ENCODE assay signal across 9 cellular contexts in genomic region chr1:2643414-2644077, GRCh38. TPM values are rescaled to one million over a fixed set of nuclear protein-coding genes. Genes with fewer than 3 reads are reported as not detected.
DNase-seq lines count a peak whose midpoint lies in the region; ATAC-seq and TF ChIP-seq lines count a peak whose summit lies in the region.
"Had no signal": no experiment of that assay in that cellular context is flagged by ENCODE, and none has a peak within 500 bp of the region (broad histone marks: within the 10 kb centered on the region; RNA-seq: fewer than 3 reads in every experiment).

No MANE protein-coding gene starts in this region.

- TF ChIP-seq CTCF in WTC11 (IDR thresholded peaks at IDR 0.05) (no peak), spleen (IDR thresholded peaks at IDR 0.05 in 8 of 11, conservative IDR thresholded peaks at IDR 0.05 in 3 of 11) (no peak)

- peaks cover 14% of the 10 kb centered on the region for H3K27me3 Mint-ChIP-seq in WTC11 (ENCODE audit: low read depth)

- H3K4me3 ChIP-seq in iPS-15b (ENCODE audit: low read depth, low read length) (peak overlapping the region; percentile 55), spleen (peak overlapping the region; percentile 57 to 97 (median 78))

- H3K4me1 Mint-ChIP-seq in WTC11 = no peaks in the 10 kb centered on the region; the same call in 1 of the 2 replicates

- ATAC-seq in WTC11 (peak; percentile 51), GM18870 (IDR thresholded peaks at IDR 0.05; ENCODE audit: unreplicated experiment) (no peak)

- intact Hi-C loops in spleen (cut with DNase I; ENCODE audit: low total_unique reads) = loop anchor here (5.0 kb wide), 1 partner anchor 51 kb away; no protein-coding TSS in a partner anchor

- H3K27ac Mint-ChIP-seq in WTC11 = no peak overlapping the region

- H3K4me1 ChIP-seq in iPS-15b (ENCODE audit: control insufficient read depth, insufficient read depth, low read length) (no peaks in the 10 kb centered on the region), spleen (peaks cover 8 to 39% (median 21%) of the 10 kb centered on the region in 6 donors)

- no peaks in the 10 kb centered on the region for H3K36me3 ChIP-seq in iPS-15b (ENCODE audit: control insufficient read depth, insufficient read depth, low read length)
- H3K36me3 ChIP-seq in spleen = no peaks in the 10 kb centered on the region

- H3K9me3 ChIP-seq in iPS-15b (ENCODE audit: control insufficient read depth, insufficient read depth, low read length) = no peaks in the 10 kb centered on the region
- peaks cover 3 to 31% (median 28%) of the 10 kb centered on the region in 8 donors for H3K9me3 ChIP-seq in spleen

- CTCF ChIA-PET in WTC11 (lab: Charles Lee) = interaction anchor here (0.8 to 1.1 kb wide), 2 partner anchors 114 to 444 kb away, joined by 3 to 4 read pairs; no protein-coding TSS in a partner anchor

- WGBS in spleen, 5 donors = 12 to 22% (median 16%) methylated on average over 17 to 24 of the region's 24 CpGs

- no peaks in the 10 kb centered on the region for H3K27me3 ChIP-seq in iPS-15b (ENCODE audit: control insufficient read depth, insufficient read depth, low read length)
- H3K27me3 ChIP-seq in spleen (replicated peaks in 1 of 7) = no peaks in the 10 kb centered on the region

- no peak overlapping the region for H3K9ac ChIP-seq in iPS-15b (ENCODE audit: low read depth, low read length)

- DNase-seq in DMS53 (lab: John Stamatoyannopoulos, UW) (peak; percentile 20), DMS53 treated with DMSO at 0.1 percent for 48 hours (lab: John Stamatoyannopoulos, UW; ENCODE audit: unreplicated experiment) (no peak), WTC11 (ENCODE audit: low spot score) (no peak), spleen (peak; percentile 76), D341Med (ENCODE audit: low spot score) (no peak), NK-92 (lab: John Stamatoyannopoulos, UW; ENCODE audit: unreplicated experiment) (no peak)

- peaks cover 28% of the 10 kb centered on the region for H3K9me3 Mint-ChIP-seq in WTC11

- H3K36me3 Mint-ChIP-seq in WTC11 = peaks cover 11% of the 10 kb centered on the region

- peak overlapping the region; percentile 63 for H3K4me3 Mint-ChIP-seq in WTC11

- POLR2A ChIA-PET in WTC11 (lab: Charles Lee) = no interaction called here

- TF ChIP-seq POLR2A in spleen (IDR thresholded peaks at IDR 0.05) = no peak

- peak overlapping the region in 2 of 8 donors; percentile 95 to 96 for H3K27ac ChIP-seq in spleen
- H3K27ac ChIP-seq: 22Rv1 had no signal

TF ChIP-seq in WTC11, 78 proteins besides CTCF, POLR2A, EP300 and RAD21 (continues in another document):
- TF ChIP-seq ZNF121 (CRISPR knock-in tag; IDR thresholded peaks at IDR 0.05) (no peak), SOX15 (CRISPR knock-in tag; IDR thresholded peaks at IDR 0.05) (no peak), E2F4 (CRISPR knock-in tag; IDR thresholded peaks at IDR 0.05; ENCODE audit: borderline replicate concordance, low read depth) (no peak), FOXP4 (CRISPR knock-in tag; IDR thresholded peaks at IDR 0.05) (no peak), ZNF512 (CRISPR knock-in tag; IDR thresholded peaks at IDR 0.05; ENCODE audit: borderline replicate concordance) (no peak), MYBL2 (CRISPR knock-in tag; IDR thresholded peaks at IDR 0.05) (no peak), ZNF425 (CRISPR knock-in tag; conservative IDR thresholded peaks at IDR 0.05) (no peak), ZNF263 (CRISPR knock-in tag; IDR thresholded peaks at IDR 0.05; ENCODE audit: low read depth) (no peak), ARID4B (CRISPR knock-in tag; IDR thresholded peaks at IDR 0.05; ENCODE audit: borderline replicate concordance) (no peak)

RNA-seq across cellular contexts. Expression of gene MMEL1, which starts 10.7 kb away (rescaled TPM):
- total RNA-seq in WTC11 (2021) = 0.55 to 0.64 TPM in 2 of 3 replicates, not detected in the other
- total RNA-seq in spleen = 1 to 10 TPM in 6 of 7 donors, not detected in 1; 1.9 to 4.6 (median 3.5) TPM
- polyA plus RNA-seq in spleen = 1 to 10 TPM; 2.5 to 6.4 (median 2.9) TPM

RNA-seq across cellular contexts. Expression of gene PRXL2B, which starts 57.0 kb away (rescaled TPM):
- total RNA-seq in WTC11 (2021) = 47.8 to 51.1 TPM (median 50.3 TPM) in 3 replicates
- total RNA-seq in spleen = 10 to 100 TPM; 21.9 to 43.0 (median 26.7) TPM
- polyA plus RNA-seq in spleen = 10 to 100 TPM; 10.7 to 29.0 (median 13.2) TPM

Comparison
In these comparisons a context has a peak if more than half of its experiments do, and no peak if none do; other contexts are left out.
1. DNase-seq: peak in DMS53 (single experiment) and spleen (single experiment); none in DMS53 treated with DMSO at 0.1 percent for 48 hours (single experiment), WTC11 (single experiment), D341Med (single experiment) and NK-92 (single experiment).